ENCODE assay signal across 30 cellular contexts in genomic region chr20:3640259-3640658, GRCh38. TPM values are rescaled to one million over a fixed set of nuclear protein-coding genes. Genes with fewer than 3 reads are reported as not detected.
DNase-seq lines count a peak whose midpoint lies in the region; ATAC-seq, FAIRE-seq and TF ChIP-seq lines count a peak whose summit lies in the region.
"Had no signal": no experiment of that assay in that cellular context is flagged by ENCODE, and none has a peak within 500 bp of the region (broad histone marks: within the 10 kb centered on the region; RNA-seq: fewer than 3 reads in every experiment).

No MANE protein-coding gene starts in this region.

- TF ChIP-seq CTCF in HepG2 (CRISPR knock-in tag; IDR thresholded peaks at IDR 0.05) (no peak), right lobe of liver (IDR thresholded peaks at IDR 0.05) (no peak), Panc1 (IDR thresholded peaks at IDR 0.05) (no peak)

- H3K4me1 ChIP-seq in HepG2 (ENCODE audit: insufficient read depth, low read length), result no peaks in the 10 kb centered on the region
- no peaks in the 10 kb centered on the region for H3K4me1 ChIP-seq in right lobe of liver
- H3K4me1 ChIP-seq in Panc1 (ENCODE audit: control insufficient read depth, insufficient read depth, low read length), result no peaks in the 10 kb centered on the region

- no peak overlapping the region for H2AFZ ChIP-seq in HepG2 (ENCODE audit: low read length)

- in situ Hi-C loops in HepG2 (cut with HindIII; ENCODE audit: extremely low pct_ligation_motif_present, low pct_unique_long_range_greater_than_20kb) (no loop called here), Panc1 (cut with HindIII; ENCODE audit: low pct_unique_long_range_greater_than_20kb, low sequenced_read_pairs) (no loop called here)

- POLR2A ChIA-PET in HepG2 (lab: Yijun Ruan, JAX), result no interaction called here
- POLR2A ChIA-PET in Panc1 (lab: Charles Lee), result no interaction called here

- H3K9ac ChIP-seq in HepG2 (ENCODE audit: insufficient read depth, low read depth, low read length), result no peak overlapping the region
- H3K9ac ChIP-seq: BLaER1 had no signal

- FAIRE-seq in HepG2 (lab: Jason Lieb, UNC), result no peak
- FAIRE-seq: GM12878, GM12892, GM18507 had no signal

- H3K4me3 ChIP-seq in HepG2 (replicated peaks in 1 of 3; ENCODE audit: insufficient read depth in 1 of 3, low read depth in 2 of 3, low read length in 3 of 3), result no peak overlapping the region
- H3K4me3 ChIP-seq in right lobe of liver, result no peak overlapping the region
- H3K4me3 ChIP-seq in Panc1 (ENCODE audit: low read depth in 2 of 2, low read length in 2 of 2), result no peak overlapping the region
- H3K4me3 ChIP-seq: BLaER1, GM12878 had no signal

- H3K9me3 ChIP-seq in HepG2 (ENCODE audit: low read length), result no peaks in the 10 kb centered on the region
- no peaks in the 10 kb centered on the region for H3K9me3 ChIP-seq in right lobe of liver
- H3K9me3 ChIP-seq in Panc1 (ENCODE audit: control insufficient read depth, insufficient read depth, low read depth, low read length), result no peaks in the 10 kb centered on the region
- H3K9me3 ChIP-seq: BE2C had no signal

- peaks cover 10 to 18% of the 10 kb centered on the region in 2 experiments; a peak in 4 of 5 replicates for H3K36me3 ChIP-seq in HepG2 (replicated peaks in 1 of 2; ENCODE audit: control insufficient read depth in 1 of 2, insufficient read depth in 2 of 2, low read length in 2 of 2)
- H3K36me3 ChIP-seq in right lobe of liver, result peaks cover 0 to 30% (median 16%) of the 10 kb centered on the region in 4 donors
- no peaks in the 10 kb centered on the region for H3K36me3 ChIP-seq in Panc1 (ENCODE audit: control insufficient read depth, insufficient read depth, low read length)
- H3K36me3 ChIP-seq: BE2C had no signal

- H3K4me2 ChIP-seq in HepG2 (ENCODE audit: low read depth, low read length), result no peak overlapping the region

- TF ChIP-seq POLR2A in HepG2 (IDR thresholded peaks at IDR 0.05; ENCODE audit: insufficient read depth in 1 of 2, low read depth in 2 of 2, low read length in 2 of 2) (no peak), right lobe of liver (IDR thresholded peaks at IDR 0.05) (no peak)

- H4K20me1 ChIP-seq in HepG2 (ENCODE audit: insufficient read depth, low read length), result no peaks in the 10 kb centered on the region
- H4K20me1 ChIP-seq: BLaER1 had no signal

- TF ChIP-seq RAD21 in HepG2 (CRISPR knock-in tag; IDR thresholded peaks at IDR 0.05), result no peak

- TF ChIP-seq EP300 in HepG2 (IDR thresholded peaks at IDR 0.05; ENCODE audit: low read depth in 2 of 2, low read length in 2 of 2) (no peak), HepG2 (CRISPR knock-in tag; IDR thresholded peaks at IDR 0.05; ENCODE audit: borderline replicate concordance) (no peak)

- no peak overlapping the region for H3K27ac ChIP-seq in HepG2 (ENCODE audit: extremely low read length, insufficient read depth, low read length)
- H3K27ac ChIP-seq in right lobe of liver, result no peak overlapping the region
- no peak overlapping the region for H3K27ac ChIP-seq in Panc1 (ENCODE audit: low read length)
- H3K27ac ChIP-seq: 22Rv1, BLaER1 had no signal

- BruUV-seq in HepG2 (replicated peaks; lab: Mats Ljungman, UMichigan) (TSS peak; percentile 27), Panc1 (replicated peaks; lab: Mats Ljungman, UMichigan) (TSS peak; percentile 50)

- no peaks in the 10 kb centered on the region for H3K27me3 ChIP-seq in HepG2 (ENCODE audit: control insufficient read depth in 1 of 2, insufficient read depth in 2 of 2, low read length in 2 of 2)
- H3K27me3 ChIP-seq in right lobe of liver, result no peaks in the 10 kb centered on the region
- H3K27me3 ChIP-seq in Panc1 (ENCODE audit: control insufficient read depth, insufficient read depth, low read length), result no peaks in the 10 kb centered on the region
- H3K27me3 ChIP-seq: BE2C, BLaER1 had no signal

- 95% methylated on average over 3 of the region's 3 CpGs for WGBS in HepG2 (ENCODE audit: low lambda C conversion rate)
- 100% methylated on average over 3 of the region's 3 CpGs for WGBS in right lobe of liver (ENCODE audit: insufficient coverage, low coverage, low lambda C conversion rate, missing lambda C conversion rate)

- DNase-seq in HepG2 (ENCODE audit: low spot score) (no peak), right lobe of liver (no peak), Panc1 (ENCODE audit: low read depth, low spot score) (no peak)
- DNase-seq: ACHN; BE2C; C1 segment of cervical spinal cord; CD4-positive, alpha-beta memory T cell; CD4-positive, CD25-positive, alpha-beta regulatory T cell; CD8-positive, alpha-beta memory T cell; COR-L47; DMS 273 treated with DMSO at 0.1 percent for 48 hours; DMS153; DMS53; DMS79; DND-41; EL; GDM1 had no signal

- CTCF ChIA-PET in HepG2 (lab: Yijun Ruan, JAX; ENCODE audit: low intra/inter-chr PET ratio, low total read pairs), result no interaction called here
- CTCF ChIA-PET in Panc1 (lab: Charles Lee), result no interaction called here

- ATAC-seq in HepG2, result no peak
- no peak for ATAC-seq in right lobe of liver
- no peak for ATAC-seq in Panc1
- no peak for ATAC-seq in HG02623 (IDR thresholded peaks at IDR 0.05; ENCODE audit: unreplicated experiment)
- ATAC-seq in GM21447 (IDR thresholded peaks at IDR 0.05; ENCODE audit: unreplicated experiment), result no peak
- ATAC-seq: GM12878 had no signal

- intact Hi-C loops in HepG2 (cut with micrococcal nuclease; ENCODE audit: unreplicated experiment) (no loop called here), right lobe of liver (cut with DNase I) (no loop called here), Panc1 (cut with micrococcal nuclease; ENCODE audit: unreplicated experiment) (no loop called here)

- no peaks in the 10 kb centered on the region for H3K79me2 ChIP-seq in HepG2 (ENCODE audit: insufficient read depth, low read length)

TF ChIP-seq in HepG2, 621 proteins besides CTCF, POLR2A, EP300 and RAD21 (continues in another document):
- TF ChIP-seq MLLT10 (CRISPR knock-in tag; IDR thresholded peaks at IDR 0.05), result no peak

RNA-seq across cellular contexts. Expression of gene GFRA4, which starts 22.9 kb away (rescaled TPM):
- not detected in 2 replicates for total RNA-seq in HepG2 (2016; rRNA removed; fragmentation: Illumina TruSeq; extraction: Trizol)
- not detected in 2 replicates for total RNA-seq in HepG2 (2016; cell fraction: cytosol; rRNA removed; fragmentation: Illumina TruSeq; extraction: Trizol; ENCODE audit: low read depth)
- total RNA-seq in HepG2 (2016; cell fraction: insoluble cytoplasmic fraction; rRNA removed; fragmentation: Illumina TruSeq; extraction: Trizol), result not detected in 2 replicates
- total RNA-seq in HepG2 (2016; cell fraction: membrane; rRNA removed; fragmentation: Illumina TruSeq; extraction: Trizol), result not detected in 2 replicates
- total RNA-seq in HepG2 (2016; cell fraction: nucleus; rRNA removed; fragmentation: Illumina TruSeq; extraction: Trizol), result not detected in 2 replicates
- polyA plus RNA-seq in HepG2 (2011; rRNA removed), result not detected in 2 replicates
- polyA plus RNA-seq in HepG2 (2011; cell fraction: cytosol; rRNA removed), result not detected in 2 replicates
- polyA plus RNA-seq in HepG2 (2011; cell fraction: nucleus; rRNA removed), result not detected in 2 replicates
- polyA plus RNA-seq in HepG2 (2012), result not detected in 2 replicates
- polyA plus RNA-seq in HepG2 (2016; cell fraction: cytosol; fragmentation: Illumina TruSeq; extraction: Trizol; ENCODE audit: low read depth), result not detected in 2 replicates
- not detected in 2 replicates for polyA plus RNA-seq in HepG2 (2016; cell fraction: insoluble cytoplasmic fraction; fragmentation: Illumina TruSeq; extraction: Trizol; ENCODE audit: low read depth)
- polyA plus RNA-seq in HepG2 (2016; cell fraction: membrane; fragmentation: Illumina TruSeq; extraction: Trizol; ENCODE audit: low read depth), result not detected in 2 replicates
- polyA plus RNA-seq in HepG2 (2016; cell fraction: nucleus; fragmentation: Illumina TruSeq; extraction: Trizol; ENCODE audit: insufficient read depth, low read depth), result not detected in 2 replicates
- not detected in 2 replicates for polyA minus RNA-seq in HepG2 (2011; rRNA and poly(A)+ RNA removed; ENCODE audit: low replicate concordance)
- polyA minus RNA-seq in HepG2 (2011; cell fraction: cytosol; rRNA and poly(A)+ RNA removed), result not detected in 2 replicates
- polyA minus RNA-seq in HepG2 (2011; cell fraction: nucleus; rRNA and poly(A)+ RNA removed), result not detected in 2 replicates
- total RNA-seq in right lobe of liver, result not detected
- not detected for total RNA-seq in Panc1 (2021; ENCODE audit: unreplicated experiment)
- not detected for polyA plus RNA-seq in Panc1 (2012; ENCODE audit: insufficient read length)
- total RNA-seq: A172; A673; CD4-positive, alpha-beta memory T cell; CD4-positive, CD25-positive, alpha-beta regulatory T cell; CD8-positive, alpha-beta memory T cell; Daoy; G401; GM12878 had no signal
- polyA plus RNA-seq: AG04450; CD14-positive monocyte; CD4-positive, alpha-beta memory T cell; CD4-positive, CD25-positive, alpha-beta regulatory T cell; CD8-positive, alpha-beta memory T cell had no signal

RNA-seq across cellular contexts. Expression of gene ADAM33, which starts 41.6 kb away (rescaled TPM):
- total RNA-seq in HepG2 (2016; rRNA removed; fragmentation: Illumina TruSeq; extraction: Trizol) (not detected in 2 replicates), right lobe of liver (under 1 TPM; 0.24 to 0.51 (median 0.45) TPM), Panc1 (2021; ENCODE audit: unreplicated experiment) (0.62 TPM)
- not detected in 2 replicates for total RNA-seq in HepG2 (2016; cell fraction: cytosol; rRNA removed; fragmentation: Illumina TruSeq; extraction: Trizol; ENCODE audit: low read depth)
- total RNA-seq in HepG2 (2016; cell fraction: insoluble cytoplasmic fraction; rRNA removed; fragmentation: Illumina TruSeq; extraction: Trizol), result not detected in 2 replicates
- not detected in 2 replicates for total RNA-seq in HepG2 (2016; cell fraction: membrane; rRNA removed; fragmentation: Illumina TruSeq; extraction: Trizol)
- not detected in 2 replicates for total RNA-seq in HepG2 (2016; cell fraction: nucleus; rRNA removed; fragmentation: Illumina TruSeq; extraction: Trizol)
- polyA plus RNA-seq in HepG2 (2011; rRNA removed), result not detected in 2 replicates
- not detected in 2 replicates for polyA plus RNA-seq in HepG2 (2011; cell fraction: cytosol; rRNA removed)
- 0.03 TPM in 1 of 2 replicates, not detected in the other for polyA plus RNA-seq in HepG2 (2011; cell fraction: nucleus; rRNA removed)
- polyA plus RNA-seq in HepG2 (2012), result not detected in 2 replicates
- not detected in 2 replicates for polyA plus RNA-seq in HepG2 (2016; cell fraction: cytosol; fragmentation: Illumina TruSeq; extraction: Trizol; ENCODE audit: low read depth)
- polyA plus RNA-seq in HepG2 (2016; cell fraction: insoluble cytoplasmic fraction; fragmentation: Illumina TruSeq; extraction: Trizol; ENCODE audit: low read depth), result not detected in 2 replicates
- polyA plus RNA-seq in HepG2 (2016; cell fraction: membrane; fragmentation: Illumina TruSeq; extraction: Trizol; ENCODE audit: low read depth), result not detected in 2 replicates
- polyA plus RNA-seq in HepG2 (2016; cell fraction: nucleus; fragmentation: Illumina TruSeq; extraction: Trizol; ENCODE audit: insufficient read depth, low read depth), result not detected in 2 replicates
- polyA minus RNA-seq in HepG2 (2011; rRNA and poly(A)+ RNA removed; ENCODE audit: low replicate concordance), result not detected in 2 replicates
- polyA minus RNA-seq in HepG2 (2011; cell fraction: cytosol; rRNA and poly(A)+ RNA removed), result not detected in 2 replicates
- not detected in 2 replicates for polyA minus RNA-seq in HepG2 (2011; cell fraction: nucleus; rRNA and poly(A)+ RNA removed)
- 1.1 TPM for polyA plus RNA-seq in Panc1 (2012; ENCODE audit: insufficient read length)
- total RNA-seq: A172; A673; CD4-positive, alpha-beta memory T cell; CD4-positive, CD25-positive, alpha-beta regulatory T cell; CD8-positive, alpha-beta memory T cell; Daoy; G401; GM12878 had no signal
- polyA plus RNA-seq: CD14-positive monocyte; CD4-positive, alpha-beta memory T cell; CD4-positive, CD25-positive, alpha-beta regulatory T cell; CD8-positive, alpha-beta memory T cell; GM12878 had no signal
